In genomic region chr6:148265058-148265457, GRCh38 we compare ENCODE assay signal across 15 cellular contexts.
"Had no signal": no experiment of that assay in that cellular context is flagged by ENCODE, and none has a peak within 500 bp of the region (broad histone marks: within the 10 kb centered on the region; RNA-seq: fewer than 3 reads in every experiment).

No MANE protein-coding gene starts in this region.

- ATAC-seq: mucosa of descending colon, natural killer cell, sciatic nerve had no signal

- H3K36me3 Mint-ChIP-seq: natural killer cell had no signal

- H3K4me3 Mint-ChIP-seq: activated B cell treated with CpG ODN at 0.5 μM for 24 hours; activated CD4-positive, alpha-beta T cell treated with anti-CD3 and anti-CD28 coated beads, Interleukin-2, amount 10 ng/mL, durations not matched to agents 24 days and 14 days; central memory CD8-positive, alpha-beta T cell; natural killer cell; T-helper 1 cell treated with Interleukin-12 subunit alpha and Interleukin-12 subunit beta and Interleukin-4 antibody, amounts not matched to agents 30 μg/mL and 1 μg/mL, for 36 hours had no signal

- H3K4me3 ChIP-seq: adrenal gland, hepatocyte, lower lobe of right lung, mucosa of descending colon had no signal

- H3K36me3 ChIP-seq: adrenal gland, lower lobe of right lung had no signal

- H3K4me1 ChIP-seq: adrenal gland, lower lobe of right lung had no signal

- H3K4me1 Mint-ChIP-seq: activated B cell treated with CpG ODN at 0.5 μM for 24 hours; activated CD4-positive, alpha-beta T cell treated with anti-CD3 and anti-CD28 coated beads, Interleukin-2, amount 10 ng/mL, durations not matched to agents 24 days and 14 days; central memory CD8-positive, alpha-beta T cell; natural killer cell had no signal

- H3K9me3 Mint-ChIP-seq: activated B cell treated with CpG ODN at 0.5 μM for 24 hours; activated CD4-positive, alpha-beta T cell treated with anti-CD3 and anti-CD28 coated beads, Interleukin-2, amount 10 ng/mL, durations not matched to agents 24 days and 14 days; activated T-helper 2 cell treated with anti-CD3 and anti-CD28 coated beads, Interferon-gamma antibody, Interleukin-2, Interleukin-4, amounts not matched to agents 10 μg/mL and 5 μg/mL and 100 μg/mL, durations not matched to agents 14 hours and 24 hours and 36 hours; central memory CD8-positive, alpha-beta T cell; natural killer cell; T-helper 1 cell treated with Interleukin-12 subunit alpha and Interleukin-12 subunit beta and Interleukin-4 antibody, amounts not matched to agents 30 μg/mL and 1 μg/mL, for 36 hours had no signal

- H3K27ac ChIP-seq: adrenal gland, hepatocyte, lower lobe of right lung had no signal

- H3K27me3 ChIP-seq: adrenal gland, hepatocyte had no signal

- H3K27ac Mint-ChIP-seq: activated B cell treated with CpG ODN at 0.5 μM for 24 hours; activated CD4-positive, alpha-beta T cell treated with anti-CD3 and anti-CD28 coated beads, Interleukin-2, amount 10 ng/mL, durations not matched to agents 24 days and 14 days; activated T-helper 2 cell treated with anti-CD3 and anti-CD28 coated beads, Interferon-gamma antibody, Interleukin-2, Interleukin-4, amounts not matched to agents 10 μg/mL and 5 μg/mL and 100 μg/mL, durations not matched to agents 14 hours and 24 hours and 36 hours; natural killer cell; T-helper 1 cell treated with Interleukin-12 subunit alpha and Interleukin-12 subunit beta and Interleukin-4 antibody, amounts not matched to agents 30 μg/mL and 1 μg/mL, for 36 hours had no signal

- H3K9me3 ChIP-seq: adrenal gland, lower lobe of right lung, mucosa of descending colon had no signal

- DNase-seq: activated B cell treated with CpG ODN at 0.5 μM for 24 hours; activated CD4-positive, alpha-beta T cell treated with anti-CD3 and anti-CD28 coated beads, Interleukin-2, amount 10 ng/mL, durations not matched to agents 24 days and 14 days; activated naive CD4-positive, alpha-beta T cell treated with anti-CD3 and anti-CD28 coated beads, Interleukin-2, amount 50 U/mL, for 16 hours; adrenal gland; cortex of kidney; effector CD8-positive, alpha-beta T cell; lower lobe of right lung; mucosa of descending colon; natural killer cell; stimulated activated naive CD4-positive, alpha-beta T cell treated with Interleukin-2 at 50 U/mL for 16 hours had no signal
